Comparison of ENCODE assay signal across 1 cellular context in the genomic region with DNA sequence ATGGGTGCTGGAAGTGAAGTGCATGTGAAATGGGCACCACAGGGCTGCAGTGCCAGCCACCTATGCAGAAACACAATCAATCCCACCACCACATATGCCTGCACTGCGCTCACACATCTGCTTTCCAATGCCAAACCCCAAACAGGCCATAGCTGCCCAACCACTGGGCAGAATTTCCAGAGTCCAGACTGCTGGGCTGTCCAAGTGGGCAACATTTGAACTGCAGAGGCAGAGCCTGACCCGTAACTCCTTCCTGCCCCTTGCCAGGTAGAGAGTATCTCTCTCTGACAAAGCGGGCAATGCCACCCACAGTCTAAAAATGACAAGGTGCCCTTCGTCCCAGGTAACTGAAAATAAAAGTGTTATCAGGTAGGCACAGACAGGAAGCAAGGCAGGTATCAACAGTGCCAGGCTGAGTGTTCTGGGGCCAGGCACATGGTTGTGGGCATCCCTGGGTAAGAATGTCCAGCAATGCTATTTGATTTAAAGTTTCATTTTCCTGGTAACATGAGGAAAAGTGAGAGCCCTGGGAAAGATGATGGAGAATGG.
TF ChIP-seq lines count a peak whose summit lies in the region.

No MANE protein-coding gene starts in this region.

TF ChIP-seq in H1, 55 proteins besides CTCF, POLR2A, EP300 and RAD21 (continued from another document):
- TF ChIP-seq TAF7 (optimal IDR thresholded peaks at IDR 0.05; ENCODE audit: borderline replicate concordance, low read depth, low read length) = no peak
- TF ChIP-seq RXRA (IDR thresholded peaks at IDR 0.05; ENCODE audit: insufficient read depth, low read depth, low read length) = no peak
- TF ChIP-seq BCL11A (IDR thresholded peaks at IDR 0.05; ENCODE audit: low read depth in 2 of 2, low read length in 2 of 2) = no peak
- no peak for TF ChIP-seq SP4 (IDR thresholded peaks at IDR 0.05; ENCODE audit: low read length)
- TF ChIP-seq GTF2F1 (IDR thresholded peaks at IDR 0.05; ENCODE audit: borderline replicate concordance, low read depth, low read length) = no peak
- TF ChIP-seq NRF1 (IDR thresholded peaks at IDR 0.05; ENCODE audit: low read depth, low read length) = no peak
